In the genomic region with DNA sequence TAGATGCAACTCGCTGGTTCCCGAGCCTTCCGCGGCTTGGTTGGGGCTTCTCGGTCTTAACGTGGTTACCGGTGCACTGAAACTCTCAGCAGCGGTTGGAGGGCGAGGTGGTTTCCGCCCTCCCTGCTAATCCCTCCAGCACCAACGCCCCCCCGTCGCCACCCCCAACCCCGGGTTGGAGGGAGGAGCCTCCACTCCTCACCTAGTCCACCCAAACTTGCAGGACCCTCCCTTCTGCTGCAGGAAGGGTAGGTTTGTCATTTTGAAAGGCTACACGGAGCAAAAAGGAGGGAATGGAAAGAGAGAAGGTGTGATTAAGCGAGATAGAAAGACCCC, we compare ENCODE assay signal across 11 cellular contexts.
DNase-seq lines count a peak whose midpoint lies in the region; ATAC-seq and TF ChIP-seq lines count a peak whose summit lies in the region.
"Had no signal": no experiment of that assay in that cellular context is flagged by ENCODE, and none has a peak within 500 bp of the region (broad histone marks: within the 10 kb centered on the region; RNA-seq: fewer than 3 reads in every experiment).

No MANE protein-coding gene starts in this region.

- intact Hi-C loops in left cardiac atrium (cut with DNase I): loop anchor here (5.0 kb wide), 1 partner anchor 130 kb away; no protein-coding TSS in a partner anchor

- DNase-seq in DMS53 (lab: John Stamatoyannopoulos, UW): peak; percentile 38
- no peak for DNase-seq in DMS53 treated with DMSO at 0.1 percent for 48 hours (lab: John Stamatoyannopoulos, UW; ENCODE audit: unreplicated experiment)
- DNase-seq in NCI-H146 treated with DMSO at 0.1 percent for 48 hours (lab: John Stamatoyannopoulos, UW; ENCODE audit: unreplicated experiment): peak; percentile 88
- no peak for DNase-seq in progenitor cell of endocrine pancreas (ENCODE audit: low spot score, unreplicated experiment)
- no peak for DNase-seq in left cardiac atrium
- DNase-seq in AML-193 (lab: John Stamatoyannopoulos, UW): no peak
- DNase-seq: activated CD8-positive, alpha-beta memory T cell treated with anti-CD3 and anti-CD28 coated beads, Interleukin-2, amount 10 ng/mL, durations not matched to agents 7 days and 5 days; GOT3 had no signal

- peaks cover 38% of the 10 kb centered on the region for H3K4me1 Mint-ChIP-seq in brain
- peaks cover 2% of the 10 kb centered on the region for H3K4me1 Mint-ChIP-seq in progenitor cell of endocrine pancreas (ENCODE audit: low read depth)
- H3K4me1 Mint-ChIP-seq: activated CD8-positive, alpha-beta memory T cell treated with anti-CD3 and anti-CD28 coated beads, Interleukin-2, amount 10 ng/mL, durations not matched to agents 7 days and 5 days; activated naive CD8-positive, alpha-beta T cell treated with anti-CD3 and anti-CD28 coated beads, Interleukin-2, amount 10 ng/mL, durations not matched to agents 7 days and 5 days had no signal

- H3K4me3 Mint-ChIP-seq in brain (peak overlapping the region; percentile 69 to 82 (median 80)), progenitor cell of endocrine pancreas (ENCODE audit: low read depth) (peak overlapping the region; percentile 49)
- H3K4me3 Mint-ChIP-seq: activated CD8-positive, alpha-beta memory T cell treated with anti-CD3 and anti-CD28 coated beads, Interleukin-2, amount 10 ng/mL, durations not matched to agents 7 days and 5 days; activated naive CD8-positive, alpha-beta T cell treated with anti-CD3 and anti-CD28 coated beads, Interleukin-2, amount 10 ng/mL, durations not matched to agents 7 days and 5 days had no signal

- H3K9me3 Mint-ChIP-seq in brain (no peaks in the 10 kb centered on the region), progenitor cell of endocrine pancreas (ENCODE audit: low read depth) (no peaks in the 10 kb centered on the region)
- H3K9me3 Mint-ChIP-seq: activated naive CD8-positive, alpha-beta T cell treated with anti-CD3 and anti-CD28 coated beads, Interleukin-2, amount 10 ng/mL, durations not matched to agents 7 days and 5 days had no signal

- H3K36me3 Mint-ChIP-seq in brain (no peaks in the 10 kb centered on the region), progenitor cell of endocrine pancreas (ENCODE audit: insufficient read depth) (no peaks in the 10 kb centered on the region)
- H3K36me3 Mint-ChIP-seq: activated CD8-positive, alpha-beta memory T cell treated with anti-CD3 and anti-CD28 coated beads, Interleukin-2, amount 10 ng/mL, durations not matched to agents 7 days and 5 days; activated naive CD8-positive, alpha-beta T cell treated with anti-CD3 and anti-CD28 coated beads, Interleukin-2, amount 10 ng/mL, durations not matched to agents 7 days and 5 days had no signal

- no peak for ATAC-seq in GM18861 (IDR thresholded peaks at IDR 0.05; ENCODE audit: unreplicated experiment)
- no peak for ATAC-seq in left cardiac atrium
- ATAC-seq: activated CD8-positive, alpha-beta memory T cell treated with anti-CD3 and anti-CD28 coated beads, Interleukin-2, amount 10 ng/mL, durations not matched to agents 7 days and 5 days had no signal

- H3K27ac Mint-ChIP-seq in brain (peak overlapping the region in 2 of 5 experiments; percentile 67 to 90), progenitor cell of endocrine pancreas (no peak overlapping the region)
- H3K27ac Mint-ChIP-seq: activated CD8-positive, alpha-beta memory T cell treated with anti-CD3 and anti-CD28 coated beads, Interleukin-2, amount 10 ng/mL, durations not matched to agents 7 days and 5 days; activated naive CD8-positive, alpha-beta T cell treated with anti-CD3 and anti-CD28 coated beads, Interleukin-2, amount 10 ng/mL, durations not matched to agents 7 days and 5 days had no signal

- TF ChIP-seq CTCF in brain (conservative IDR thresholded peaks at IDR 0.05): no peak
- no peak for TF ChIP-seq CTCF in progenitor cell of endocrine pancreas (IDR thresholded peaks at IDR 0.05; ENCODE audit: unreplicated experiment)

- H3K27me3 Mint-ChIP-seq in brain: peaks cover 88% of the 10 kb centered on the region
- H3K27me3 Mint-ChIP-seq in progenitor cell of endocrine pancreas: peaks cover 83% of the 10 kb centered on the region

Comparison
In these comparisons a context has a peak if more than half of its experiments do, and no peak if none do; other contexts are left out.
1. DNase-seq: peak in DMS53 (single experiment) and NCI-H146 treated with DMSO at 0.1 percent for 48 hours (single experiment); none in DMS53 treated with DMSO at 0.1 percent for 48 hours (single experiment), progenitor cell of endocrine pancreas (single experiment), left cardiac atrium (single experiment) and AML-193 (0 of 2).